In genomic region chr2:54584598-54584997, GRCh38 we compare ENCODE assay signal across 15 cellular contexts.
DNase-seq lines count a peak whose midpoint lies in the region; ATAC-seq and TF ChIP-seq lines count a peak whose summit lies in the region.
"Had no signal": no experiment of that assay in that cellular context is flagged by ENCODE, and none has a peak within 500 bp of the region (broad histone marks: within the 10 kb centered on the region; RNA-seq: fewer than 3 reads in every experiment).

No MANE protein-coding gene starts in this region.

- no peak for TF ChIP-seq CTCF in neutrophil (IDR thresholded peaks at IDR 0.05)
- no peak for TF ChIP-seq CTCF in foreskin fibroblast (IDR thresholded peaks at IDR 0.05; ENCODE audit: low read depth, low read length)
- no peak for TF ChIP-seq CTCF in lower lobe of right lung (IDR thresholded peaks at IDR 0.05)

- H3K36me3 Mint-ChIP-seq in activated CD4-positive, alpha-beta T cell treated with anti-CD3 and anti-CD28 coated beads, Interleukin-2, amount 10 ng/mL, durations not matched to agents 7 days and 5 days (ENCODE audit: low read depth) = peaks cover 40% of the 10 kb centered on the region
- H3K36me3 Mint-ChIP-seq in CD8-positive, alpha-beta memory T cell = peaks cover 0 to 6% (median 0%) of the 10 kb centered on the region in 3 donors
- H3K36me3 Mint-ChIP-seq in activated T-helper 17 cell treated with anti-CD3 and anti-CD28 coated beads, Interleukin-2, amount 50 U/mL, for 72 hours (ENCODE audit: low read depth) = peaks cover 6% of the 10 kb centered on the region

- POLR2A ChIA-PET in activated CD4-positive, alpha-beta T cell treated with anti-CD3 and anti-CD28 coated beads, Interleukin-2, amount 10 ng/mL, durations not matched to agents 7 days and 5 days (lab: Charles Lee) = no interaction called here
- POLR2A ChIA-PET in CD8-positive, alpha-beta memory T cell (lab: Charles Lee) = no interaction called here

- intact Hi-C loops in lower lobe of right lung (cut with DNase I) = no loop called here

- no peak for ATAC-seq in activated T-helper 17 cell treated with anti-CD3 and anti-CD28 coated beads, Interleukin-2, amount 50 U/mL, for 72 hours (replicated peaks)
- no peak for ATAC-seq in lower lobe of right lung

- no peak overlapping the region for H3K27ac ChIP-seq in CD8-positive, alpha-beta memory T cell (ENCODE audit: low read depth, low read length)
- H3K27ac ChIP-seq in neutrophil (peak overlapping the region; percentile 45), lower lobe of right lung (no peak overlapping the region)

- peaks cover 94% of the 10 kb centered on the region for H3K4me1 Mint-ChIP-seq in activated CD4-positive, alpha-beta T cell treated with anti-CD3 and anti-CD28 coated beads, Interleukin-2, amount 10 ng/mL, durations not matched to agents 7 days and 5 days
- peaks cover 90 to 98% (median 98%) of the 10 kb centered on the region in 3 donors for H3K4me1 Mint-ChIP-seq in CD8-positive, alpha-beta memory T cell
- peaks cover 64% of the 10 kb centered on the region for H3K4me1 Mint-ChIP-seq in activated T-helper 17 cell treated with anti-CD3 and anti-CD28 coated beads, Interleukin-2, amount 50 U/mL, for 72 hours

- no peak overlapping the region for H3K4me3 ChIP-seq in CD8-positive, alpha-beta memory T cell (ENCODE audit: low read length)
- H3K4me3 ChIP-seq in neutrophil (ENCODE audit: low read depth in 1 of 2, low read length in 1 of 2) (no peak overlapping the region), foreskin fibroblast (ENCODE audit: low read depth in 1 of 2, low read length in 2 of 2) (no peak overlapping the region), lower lobe of right lung (no peak overlapping the region)
- H3K4me3 ChIP-seq: esophagus muscularis mucosa had no signal

- H3K27me3 Mint-ChIP-seq in activated CD4-positive, alpha-beta T cell treated with anti-CD3 and anti-CD28 coated beads, Interleukin-2, amount 10 ng/mL, durations not matched to agents 7 days and 5 days = no peaks in the 10 kb centered on the region
- H3K27me3 Mint-ChIP-seq in CD8-positive, alpha-beta memory T cell = no peaks in the 10 kb centered on the region
- no peaks in the 10 kb centered on the region for H3K27me3 Mint-ChIP-seq in activated T-helper 17 cell treated with anti-CD3 and anti-CD28 coated beads, Interleukin-2, amount 50 U/mL, for 72 hours

- CTCF ChIA-PET in activated CD4-positive, alpha-beta T cell treated with anti-CD3 and anti-CD28 coated beads, Interleukin-2, amount 10 ng/mL, durations not matched to agents 7 days and 5 days (lab: Charles Lee) = interaction anchor here (1.2 to 1.4 kb wide), 2 partner anchors 13 to 26 kb away, joined by 3 to 5 read pairs; no protein-coding TSS in a partner anchor
- CTCF ChIA-PET in CD8-positive, alpha-beta memory T cell (lab: Charles Lee) = interaction anchor here (0.9 to 1.4 kb wide), 5 partner anchors 9 to 26 kb away, joined by 3 to 6 read pairs (median 3); no protein-coding TSS in a partner anchor

- H3K4me3 Mint-ChIP-seq in activated CD4-positive, alpha-beta T cell treated with anti-CD3 and anti-CD28 coated beads, Interleukin-2, amount 10 ng/mL, durations not matched to agents 7 days and 5 days = peak overlapping the region; percentile 2
- peak overlapping the region in 3 of 7 donors; percentile 1 to 68 (median 51) for H3K4me3 Mint-ChIP-seq in CD8-positive, alpha-beta memory T cell
- H3K4me3 Mint-ChIP-seq in activated T-helper 17 cell treated with anti-CD3 and anti-CD28 coated beads, Interleukin-2, amount 50 U/mL, for 72 hours = peak overlapping the region; percentile 82

- no peak for DNase-seq in activated CD4-positive, alpha-beta T cell treated with anti-CD3 and anti-CD28 coated beads, Interleukin-2, amount 10 ng/mL, durations not matched to agents 7 days and 5 days
- DNase-seq in activated CD4-positive, alpha-beta T cell treated with anti-CD3 and anti-CD28 coated beads, Interleukin-2, amount 50 U/mL, for 1 hour = no peak
- no peak for DNase-seq in CD8-positive, alpha-beta memory T cell
- DNase-seq in foreskin fibroblast (no peak), HUDEP-2 (lab: John Stamatoyannopoulos, UW; ENCODE audit: unreplicated experiment in 76 of 76) (no peak), lower lobe of right lung (no peak)
- DNase-seq: activated CD8-positive, alpha-beta memory T cell treated with anti-CD3 and anti-CD28 coated beads, Interleukin-2, amount 50 U/mL, for 48 hours; glutamatergic neuron; NCI-H1694; NCI-H446; NK-92 treated with Interleukin-12 subunit alpha and Interleukin-12 subunit beta, amount 100 ng/mL, for 24 hours; stimulated activated CD4-positive, alpha-beta T cell treated with anti-CD3 and anti-CD28 coated beads, Interleukin-12 subunit alpha, Interleukin-12 subunit beta, amount 100 ng/mL, for 4 hours had no signal

- peaks cover 95% of the 10 kb centered on the region for H3K4me1 ChIP-seq in CD8-positive, alpha-beta memory T cell (ENCODE audit: insufficient read depth, low read length)
- H3K4me1 ChIP-seq in neutrophil (ENCODE audit: control insufficient read depth in 1 of 2, insufficient read depth in 1 of 2, low read depth in 1 of 2, low read length in 1 of 2) (peaks cover 68 to 79% of the 10 kb centered on the region in 2 experiments), lower lobe of right lung (peaks cover 87% of the 10 kb centered on the region)

- H3K36me3 ChIP-seq in CD8-positive, alpha-beta memory T cell (ENCODE audit: insufficient read depth, low read length) = no peaks in the 10 kb centered on the region
- H3K36me3 ChIP-seq in neutrophil (no peaks in the 10 kb centered on the region), lower lobe of right lung (peaks cover 6% of the 10 kb centered on the region)
- H3K36me3 ChIP-seq: esophagus muscularis mucosa had no signal

- H3K27ac Mint-ChIP-seq in activated CD4-positive, alpha-beta T cell treated with anti-CD3 and anti-CD28 coated beads, Interleukin-2, amount 10 ng/mL, durations not matched to agents 7 days and 5 days = peak overlapping the region; percentile 81
- peak overlapping the region in 7 of 8 donors; percentile 6 to 98 (median 57) for H3K27ac Mint-ChIP-seq in CD8-positive, alpha-beta memory T cell
- no peak overlapping the region for H3K27ac Mint-ChIP-seq in activated T-helper 17 cell treated with anti-CD3 and anti-CD28 coated beads, Interleukin-2, amount 50 U/mL, for 72 hours

- H3K9me3 ChIP-seq in CD8-positive, alpha-beta memory T cell (ENCODE audit: low read length) = no peaks in the 10 kb centered on the region
- H3K9me3 ChIP-seq in neutrophil = no peaks in the 10 kb centered on the region
- H3K9me3 ChIP-seq in lower lobe of right lung = no peaks in the 10 kb centered on the region
- H3K9me3 ChIP-seq: esophagus muscularis mucosa had no signal

- no peaks in the 10 kb centered on the region for H3K27me3 ChIP-seq in CD8-positive, alpha-beta memory T cell (ENCODE audit: insufficient read depth, low read length, poor library complexity, severe bottlenecking)
- H3K27me3 ChIP-seq in neutrophil = no peaks in the 10 kb centered on the region
- no peaks in the 10 kb centered on the region for H3K27me3 ChIP-seq in lower lobe of right lung (ENCODE audit: low read depth)
- H3K27me3 ChIP-seq: esophagus muscularis mucosa had no signal

- H3K9me3 Mint-ChIP-seq in activated CD4-positive, alpha-beta T cell treated with anti-CD3 and anti-CD28 coated beads, Interleukin-2, amount 10 ng/mL, durations not matched to agents 7 days and 5 days = no peaks in the 10 kb centered on the region
- H3K9me3 Mint-ChIP-seq in CD8-positive, alpha-beta memory T cell = no peaks in the 10 kb centered on the region
- no peaks in the 10 kb centered on the region for H3K9me3 Mint-ChIP-seq in activated T-helper 17 cell treated with anti-CD3 and anti-CD28 coated beads, Interleukin-2, amount 50 U/mL, for 72 hours
